ENCODE assay signal across 1 cellular context in genomic region chr3:111498022-111498421, GRCh38.
TF ChIP-seq lines count a peak whose summit lies in the region.

No MANE protein-coding gene starts in this region.

TF ChIP-seq in GM23338, 12 proteins besides CTCF, POLR2A, EP300 and RAD21 (continued from another document):
- no peak for TF ChIP-seq ZNF462 (CRISPR knock-in tag; IDR thresholded peaks at IDR 0.05)
- TF ChIP-seq ZNF114 (CRISPR knock-in tag; IDR thresholded peaks at IDR 0.05): no peak
- no peak for TF ChIP-seq POLR2AphosphoS5 (IDR thresholded peaks at IDR 0.05; ENCODE audit: low read depth)
- TF ChIP-seq ZNF331 (CRISPR knock-in tag; IDR thresholded peaks at IDR 0.05; ENCODE audit: low read depth): no peak
- TF ChIP-seq CREB1 (CRISPR knock-in tag; IDR thresholded peaks at IDR 0.05; ENCODE audit: low read depth): no peak
